ENCODE assay signal across 13 cellular contexts in the genomic region with DNA sequence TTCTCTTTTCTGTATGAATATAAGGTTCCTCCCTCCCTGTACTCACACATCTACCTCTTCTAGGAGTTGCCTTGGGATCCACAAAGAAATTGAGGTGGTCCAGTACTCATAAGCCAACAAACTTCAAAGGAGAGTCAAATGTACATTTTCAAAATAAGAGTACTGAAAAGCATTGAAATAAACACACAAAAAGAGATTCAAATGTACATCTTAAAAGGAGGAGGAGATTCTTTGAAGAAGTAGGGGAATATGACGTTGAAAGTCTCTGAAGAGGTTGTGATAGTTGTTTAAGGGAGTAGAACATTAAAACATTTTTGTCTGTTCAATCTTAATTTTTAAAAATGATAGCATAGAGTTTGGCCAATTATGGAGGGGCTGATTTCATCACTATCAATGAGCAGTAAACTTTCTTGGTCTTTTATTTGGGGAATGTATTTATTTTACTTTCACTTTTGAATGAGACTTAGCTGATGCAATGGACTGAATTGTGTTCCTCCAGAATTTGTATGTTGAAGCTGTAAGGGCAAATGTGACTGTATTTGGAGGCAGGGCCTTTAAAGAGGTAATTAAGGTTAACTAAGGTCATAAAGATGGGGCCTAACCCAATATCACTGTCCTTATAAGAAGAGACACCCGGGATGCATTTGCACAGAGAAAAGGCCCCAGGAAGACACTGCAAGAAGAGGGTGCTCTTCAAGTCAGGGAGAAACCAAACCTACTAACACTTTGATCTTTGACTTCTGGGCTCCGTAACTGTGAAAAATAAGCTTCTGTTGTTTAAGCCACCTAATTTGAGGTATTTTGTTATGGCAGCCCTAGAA.
DNase-seq lines count a peak whose midpoint lies in the region; ATAC-seq and TF ChIP-seq lines count a peak whose summit lies in the region.
"Had no signal": no experiment of that assay in that cellular context is flagged by ENCODE, and none has a peak within 500 bp of the region (broad histone marks: within the 10 kb centered on the region; RNA-seq: fewer than 3 reads in every experiment).

No MANE protein-coding gene starts in this region.

- TF ChIP-seq POLR2A in Peyer's patch (IDR thresholded peaks at IDR 0.05) = no peak

- H3F3A ChIP-seq in smooth muscle cell (ENCODE audit: low read depth) = peaks cover 24% of the 10 kb centered on the region

- peak overlapping the region; percentile 48 for H3K4me3 Mint-ChIP-seq in activated naive CD4-positive, alpha-beta T cell treated with anti-CD3 and anti-CD28 coated beads, Interleukin-2, amount 10 ng/mL, durations not matched to agents 7 days and 5 days
- no peak overlapping the region for H3K4me3 Mint-ChIP-seq in chondrocyte (ENCODE audit: unreplicated experiment)
- H3K4me3 Mint-ChIP-seq: GM23338 had no signal

- CTCF ChIA-PET in activated naive CD4-positive, alpha-beta T cell treated with anti-CD3 and anti-CD28 coated beads, Interleukin-2, amount 10 ng/mL, durations not matched to agents 7 days and 5 days (lab: Charles Lee) = no interaction called here

- peaks cover 2% of the 10 kb centered on the region for H3K36me3 Mint-ChIP-seq in activated naive CD4-positive, alpha-beta T cell treated with anti-CD3 and anti-CD28 coated beads, Interleukin-2, amount 10 ng/mL, durations not matched to agents 7 days and 5 days
- H3K36me3 Mint-ChIP-seq in chondrocyte (ENCODE audit: low read depth) = peaks cover 8% of the 10 kb centered on the region

- peaks cover 19% of the 10 kb centered on the region for H3K4me1 Mint-ChIP-seq in activated naive CD4-positive, alpha-beta T cell treated with anti-CD3 and anti-CD28 coated beads, Interleukin-2, amount 10 ng/mL, durations not matched to agents 7 days and 5 days
- H3K4me1 Mint-ChIP-seq in chondrocyte (ENCODE audit: low read depth) = peaks cover 45% of the 10 kb centered on the region

- H3K9me3 ChIP-seq in SK-N-MC (ENCODE audit: low read depth, low read length) (no peaks in the 10 kb centered on the region), smooth muscle cell (replicated peaks; ENCODE audit: low read depth) (no peaks in the 10 kb centered on the region), Peyer's patch (no peaks in the 10 kb centered on the region)

- H3K27me3 Mint-ChIP-seq in activated naive CD4-positive, alpha-beta T cell treated with anti-CD3 and anti-CD28 coated beads, Interleukin-2, amount 10 ng/mL, durations not matched to agents 7 days and 5 days = no peaks in the 10 kb centered on the region
- H3K27me3 Mint-ChIP-seq in chondrocyte (ENCODE audit: low read depth) = no peaks in the 10 kb centered on the region

- no peak for TF ChIP-seq CTCF in chondrocyte (IDR thresholded peaks at IDR 0.05)
- TF ChIP-seq CTCF in smooth muscle cell (IDR thresholded peaks at IDR 0.05; ENCODE audit: borderline replicate concordance, insufficient read depth, poor library complexity, severe bottlenecking) = no peak
- TF ChIP-seq CTCF in Peyer's patch (IDR thresholded peaks at IDR 0.05) = no peak

- H3K27ac ChIP-seq in SK-N-MC (peak overlapping the region; percentile 39; the same call in 1 of the 2 replicates), smooth muscle cell (ENCODE audit: low read depth) (no peak overlapping the region), Peyer's patch (no peak overlapping the region)

- no peak for ATAC-seq in GM18517 (IDR thresholded peaks at IDR 0.05; ENCODE audit: unreplicated experiment)

- H3K4me1 ChIP-seq in smooth muscle cell (ENCODE audit: low read depth) = peaks cover 13% of the 10 kb centered on the region
- H3K4me1 ChIP-seq in Peyer's patch = peaks cover 0 to 9% (median 0%) of the 10 kb centered on the region in 4 donors

- no peak overlapping the region for H3K4me2 ChIP-seq in smooth muscle cell

- H3K36me3 ChIP-seq in SK-N-MC (ENCODE audit: insufficient read depth, low read length) = no peaks in the 10 kb centered on the region
- H3K36me3 ChIP-seq in smooth muscle cell (ENCODE audit: low read depth) = no peaks in the 10 kb centered on the region
- no peaks in the 10 kb centered on the region for H3K36me3 ChIP-seq in Peyer's patch

- H3K27me3 ChIP-seq in smooth muscle cell (ENCODE audit: low read depth) = no peaks in the 10 kb centered on the region
- H3K27me3 ChIP-seq in Peyer's patch = no peaks in the 10 kb centered on the region

- peak overlapping the region; percentile 33 for H2AFZ ChIP-seq in smooth muscle cell (ENCODE audit: low read depth)
- H2AFZ ChIP-seq: GM23338 had no signal

- no peaks in the 10 kb centered on the region for H4K20me1 ChIP-seq in smooth muscle cell (ENCODE audit: low read depth)

- peak overlapping the region; percentile 86 for H3K27ac Mint-ChIP-seq in activated naive CD4-positive, alpha-beta T cell treated with anti-CD3 and anti-CD28 coated beads, Interleukin-2, amount 10 ng/mL, durations not matched to agents 7 days and 5 days
- H3K27ac Mint-ChIP-seq in chondrocyte (ENCODE audit: unreplicated experiment) = peak overlapping the region; percentile 65
- H3K27ac Mint-ChIP-seq: GM23338 had no signal

- WGBS in smooth muscle cell (ENCODE audit: low lambda C conversion rate) = 94% methylated on average over 3 of the region's 3 CpGs

- H3K9ac ChIP-seq in SK-N-MC (ENCODE audit: insufficient read length) (no peak overlapping the region), smooth muscle cell (ENCODE audit: low read depth) (no peak overlapping the region)

- no peaks in the 10 kb centered on the region for H3K79me2 ChIP-seq in smooth muscle cell (ENCODE audit: low read depth)

- H3K9me3 Mint-ChIP-seq in activated naive CD4-positive, alpha-beta T cell treated with anti-CD3 and anti-CD28 coated beads, Interleukin-2, amount 10 ng/mL, durations not matched to agents 7 days and 5 days = peaks cover 2% of the 10 kb centered on the region
- H3K9me3 Mint-ChIP-seq in chondrocyte (ENCODE audit: low read depth) = peaks cover 11% of the 10 kb centered on the region
- H3K9me3 Mint-ChIP-seq: GM23338 had no signal

- H3K4me3 ChIP-seq in SK-N-MC = 0 out of 2 replicates have a peak overlapping the region, but pooled peaks have one; percentile 1
- H3K4me3 ChIP-seq in smooth muscle cell = no peak overlapping the region
- no peak overlapping the region for H3K4me3 ChIP-seq in Peyer's patch
- H3K4me3 ChIP-seq: GM23338 had no signal

- no peak for DNase-seq in activated naive CD4-positive, alpha-beta T cell treated with anti-CD3 and anti-CD28 coated beads, Interleukin-2, amount 10 ng/mL, durations not matched to agents 7 days and 5 days
- no peak for DNase-seq in activated naive CD4-positive, alpha-beta T cell (lab: John Stamatoyannopoulos, UW)
- no peak for DNase-seq in SK-N-MC (ENCODE audit: low read depth, low spot score)
- DNase-seq in chondrocyte (ENCODE audit: low spot score) = no peak
- DNase-seq in smooth muscle cell (lab: John Stamatoyannopoulos, UW; ENCODE audit: unreplicated experiment) = no peak
- no peak for DNase-seq in NCI-H748 treated with DMSO at 0.1 percent for 48 hours (lab: John Stamatoyannopoulos, UW)
- no peak for DNase-seq in Peyer's patch
- DNase-seq: foreskin melanocyte, kidney glomerular epithelial cell, NCI-H1694 treated with DMSO at 0.1 percent for 48 hours, NCI-H774 had no signal
